Comparison of ENCODE assay signal across 1 cellular context in genomic region chr6:24494726-24495515, GRCh38.
TF ChIP-seq lines count a peak whose summit lies in the region.

TSS of gene ALDH5A1 (plus strand) at chr6:24494969. CDS start at chr6:24494997, 28 bp downstream.

TF ChIP-seq in HepG2, 621 proteins besides CTCF, POLR2A, EP300 and RAD21 (continued from another document and continues in another):
- TF ChIP-seq SRSF9 (IDR thresholded peaks at IDR 0.05; ENCODE audit: borderline replicate concordance, insufficient read depth, low read depth, low read length, poor library complexity, severe bottlenecking) (no peak), TFAP4 (IDR thresholded peaks at IDR 0.05; ENCODE audit: borderline replicate concordance, low read depth) (no peak), CCAR2 (optimal IDR thresholded peaks at IDR 0.05; ENCODE audit: low read depth, low read length) (peak; percentile 28), ZNF709 (CRISPR knock-in tag; IDR thresholded peaks at IDR 0.05) (no peak; the same call in 1 of the 2 replicates), SALL1 (CRISPR knock-in tag; IDR thresholded peaks at IDR 0.05) (peak; percentile 83), ZNF782 (CRISPR knock-in tag; IDR thresholded peaks at IDR 0.05; ENCODE audit: borderline replicate concordance) (peak; percentile 72; the same call in 1 of the 2 replicates), TCF7L2 (IDR thresholded peaks at IDR 0.05; ENCODE audit: low read depth, low read length) (no peak), PRDM15 (CRISPR knock-in tag; IDR thresholded peaks at IDR 0.05) (peak; percentile 30; the same call in 1 of the 2 replicates), ZNF639 (CRISPR knock-in tag; conservative IDR thresholded peaks at IDR 0.05) (0 out of 2 replicates have a peak, but pooled peaks have one; percentile 30), ZNF790 (CRISPR knock-in tag; IDR thresholded peaks at IDR 0.05; ENCODE audit: borderline replicate concordance) (no peak; the same call in 1 of the 2 replicates), ZNF564 (CRISPR knock-in tag; IDR thresholded peaks at IDR 0.05) (peak; percentile 39; the same call in 1 of the 2 replicates), ZNF614 (CRISPR knock-in tag; IDR thresholded peaks at IDR 0.05; ENCODE audit: borderline replicate concordance) (no peak), HNF4G (IDR thresholded peaks at IDR 0.05; ENCODE audit: borderline replicate concordance, low read depth, low read length) (peak; percentile 79), HNF4G (CRISPR knock-in tag; IDR thresholded peaks at IDR 0.05; ENCODE audit: borderline replicate concordance, low read depth) (peak; percentile 57), SNAPC4 (CRISPR knock-in tag; IDR thresholded peaks at IDR 0.05) (no peak), GFI1 (CRISPR knock-in tag; IDR thresholded peaks at IDR 0.05; ENCODE audit: borderline replicate concordance) (peak; percentile 63), ZNF609 (CRISPR knock-in tag; IDR thresholded peaks at IDR 0.05; ENCODE audit: borderline replicate concordance) (peak; percentile 67), DRAP1 (CRISPR knock-in tag; IDR thresholded peaks at IDR 0.05) (peak; percentile 43; the same call in 1 of the 2 replicates), FOXA1 (IDR thresholded peaks at IDR 0.05) (no peak), FOXA1 (CRISPR knock-in tag; IDR thresholded peaks at IDR 0.05) (no peak), POGK (CRISPR knock-in tag; conservative IDR thresholded peaks at IDR 0.05) (peak; percentile 21; the same call in 1 of the 2 replicates), HOXA7 (CRISPR knock-in tag; IDR thresholded peaks at IDR 0.05) (no peak), NONO (IDR thresholded peaks at IDR 0.05) (no peak), NONO (CRISPR knock-in tag; conservative IDR thresholded peaks at IDR 0.05) (no peak; the same call in 1 of the 2 replicates), ZNF572 (CRISPR knock-in tag; IDR thresholded peaks at IDR 0.05) (no peak), FUBP1 (CRISPR knock-in tag; IDR thresholded peaks at IDR 0.05; ENCODE audit: borderline replicate concordance) (no peak), ZNF335 (CRISPR knock-in tag; IDR thresholded peaks at IDR 0.05) (no peak), ZNF878 (CRISPR knock-in tag; IDR thresholded peaks at IDR 0.05) (peak; percentile 86; the same call in 1 of the 2 replicates), AGO2 (optimal IDR thresholded peaks at IDR 0.05; ENCODE audit: low read depth, low read length) (peak; percentile 63), FOXK1 (CRISPR knock-in tag; IDR thresholded peaks at IDR 0.05; ENCODE audit: borderline replicate concordance, low read depth) (peak; percentile 28; the same call in 1 of the 2 replicates), TFDP2 (CRISPR knock-in tag; IDR thresholded peaks at IDR 0.05) (no peak; the same call in 1 of the 2 replicates), ZFP62 (CRISPR knock-in tag; IDR thresholded peaks at IDR 0.05) (0 out of 2 replicates have a peak, but pooled peaks have one; percentile 23), KDM3A (CRISPR knock-in tag; IDR thresholded peaks at IDR 0.05; ENCODE audit: low read depth) (0 out of 2 replicates have a peak, but pooled peaks have one; percentile 76), RORA (CRISPR knock-in tag; IDR thresholded peaks at IDR 0.05) (no peak), CEBPG (CRISPR knock-in tag; IDR thresholded peaks at IDR 0.05) (peak; percentile 36; the same call in 1 of the 2 replicates), SRY (CRISPR knock-in tag; IDR thresholded peaks at IDR 0.05) (no peak; the same call in none of the 2 replicates), PHB2 (IDR thresholded peaks at IDR 0.05; ENCODE audit: partially characterized antibody) (no peak), ZNF205 (CRISPR knock-in tag; IDR thresholded peaks at IDR 0.05) (peak; percentile 53)
